In the genomic region with DNA sequence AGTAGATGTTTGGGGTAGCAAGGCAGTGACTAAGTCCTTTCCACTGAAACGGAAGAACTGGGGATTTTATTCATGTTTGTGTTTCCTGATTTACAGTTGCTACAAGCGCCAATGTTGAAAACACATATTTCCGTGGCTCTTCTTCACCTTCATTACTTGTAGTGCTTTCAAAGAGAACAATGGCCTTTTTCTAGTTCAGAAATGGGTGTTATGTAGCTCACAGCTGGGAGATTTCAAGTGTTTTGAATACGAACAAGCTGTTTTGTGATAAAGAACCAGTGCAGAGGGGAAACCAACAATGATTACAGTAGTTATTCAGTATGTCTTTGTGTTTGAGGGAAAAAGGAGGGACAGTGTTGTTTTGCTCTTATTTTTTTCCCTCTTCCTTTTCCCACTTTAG, we compare ENCODE assay signal across 17 cellular contexts.
"Had no signal": no experiment of that assay in that cellular context is flagged by ENCODE, and none has a peak within 500 bp of the region (broad histone marks: within the 10 kb centered on the region; RNA-seq: fewer than 3 reads in every experiment).

No MANE protein-coding gene starts in this region.

- H3K36me3 Mint-ChIP-seq: natural killer cell treated with Interleukin-12 subunit alpha and Interleukin-12 subunit beta and Interleukin-15 and Interleukin-18, amount 100 ng/mL, for 72 hours had no signal

- H3K9me3 Mint-ChIP-seq: natural killer cell treated with Interleukin-12 subunit alpha and Interleukin-12 subunit beta and Interleukin-15 and Interleukin-18, amount 100 ng/mL, for 72 hours had no signal

- H3K36me3 ChIP-seq: breast epithelium, prostate gland, right lobe of liver, transverse colon, vagina had no signal

- H3K27me3 ChIP-seq: breast epithelium, hepatocyte, right lobe of liver, transverse colon, vagina had no signal

- H3K4me3 ChIP-seq: breast epithelium, hepatocyte, prostate gland, right lobe of liver, smooth muscle cell, transverse colon, vagina had no signal

- DNase-seq: activated CD4-positive, CD25-positive, alpha-beta regulatory T cell treated with anti-CD3 and anti-CD28 coated beads, Interleukin-2, amount 50 U/mL, for 72 hours; activated naive CD4-positive, alpha-beta T cell; activated T-cell treated with anti-CD3 and anti-CD28 coated beads for 4 hours; anterior cingulate cortex; dermis blood vessel endothelial cell; erythroblast; kidney; occipital lobe; right lobe of liver; stimulated activated naive CD8-positive, alpha-beta T cell treated with anti-CD3 and anti-CD28 coated beads, Interleukin-15, Interleukin-2, amounts not matched to agents 100 U/mL and 50 U/mL, for 24 hours; transverse colon had no signal

- H3K27ac Mint-ChIP-seq: natural killer cell treated with Interleukin-12 subunit alpha and Interleukin-12 subunit beta and Interleukin-15 and Interleukin-18, amount 100 ng/mL, for 72 hours had no signal

- H3K4me1 ChIP-seq: breast epithelium, prostate gland, right lobe of liver, transverse colon, vagina had no signal

- H3K9me3 ChIP-seq: breast epithelium, prostate gland, right lobe of liver, transverse colon, vagina had no signal

- H3K4me3 Mint-ChIP-seq: natural killer cell treated with Interleukin-12 subunit alpha and Interleukin-12 subunit beta and Interleukin-15 and Interleukin-18, amount 100 ng/mL, for 72 hours had no signal

- ATAC-seq: natural killer cell treated with Interleukin-12 subunit alpha and Interleukin-12 subunit beta and Interleukin-15 and Interleukin-18, amount 100 ng/mL, for 72 hours; right lobe of liver; stimulated activated naive CD8-positive, alpha-beta T cell treated with anti-CD3 and anti-CD28 coated beads, Interleukin-15, Interleukin-2, amounts not matched to agents 100 U/mL and 50 U/mL, for 24 hours had no signal
